Comparison of ENCODE assay signal across 8 cellular contexts in the genomic region with DNA sequence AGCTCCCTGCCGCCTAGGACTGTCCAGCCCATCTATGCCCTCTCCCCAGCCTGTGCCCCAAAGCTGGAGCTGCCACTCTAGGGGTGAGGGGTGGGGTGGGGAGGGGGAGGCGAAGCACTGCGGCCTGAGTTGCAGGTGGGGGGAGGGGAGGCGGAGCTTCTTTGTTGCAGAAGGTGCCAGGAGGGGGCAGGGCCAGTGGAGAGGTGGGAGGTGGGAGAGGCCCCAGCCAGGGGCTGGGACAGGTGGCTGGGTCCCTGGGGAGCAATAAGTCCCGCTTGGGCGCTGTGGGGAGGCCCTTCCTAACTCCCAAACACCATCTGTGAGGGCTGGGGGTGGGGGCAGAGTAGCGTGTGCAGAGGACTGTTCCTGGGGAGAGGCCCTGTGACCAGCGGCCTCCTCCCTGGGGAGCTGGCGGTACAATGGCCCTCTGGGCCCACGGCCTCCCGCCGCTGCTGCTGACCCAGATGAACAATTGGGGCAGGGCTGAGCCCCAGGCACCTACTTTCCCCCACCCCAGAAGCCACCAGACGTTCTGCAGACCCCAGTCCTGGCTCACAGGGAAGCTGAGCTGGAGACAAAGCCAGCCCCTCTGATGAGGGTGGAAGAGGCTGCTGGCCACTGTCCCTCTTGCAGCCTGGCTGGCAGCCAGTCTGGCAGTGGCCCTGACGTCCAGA. TPM values are rescaled to one million over a fixed set of nuclear protein-coding genes. Genes with fewer than 3 reads are reported as not detected.
DNase-seq lines count a peak whose midpoint lies in the region; ATAC-seq and TF ChIP-seq lines count a peak whose summit lies in the region.

No MANE protein-coding gene starts in this region.

- ATAC-seq in naive B cell (ENCODE audit: low read depth in 2 of 2) = peak; percentile 66 to 70
- ATAC-seq in HG03139 (IDR thresholded peaks at IDR 0.05; ENCODE audit: unreplicated experiment) = no peak
- no peak for ATAC-seq in HG03442 (IDR thresholded peaks at IDR 0.05; ENCODE audit: unreplicated experiment)
- ATAC-seq in GM19324 (IDR thresholded peaks at IDR 0.05; ENCODE audit: low FRiP score, unreplicated experiment) = no peak

- peak overlapping the region in 4 of 6 donors; percentile 26 to 83 (median 59) for H3K27ac Mint-ChIP-seq in naive B cell

- no peaks in the 10 kb centered on the region for H3K36me3 Mint-ChIP-seq in naive B cell

- peak in 1 of 2 donors; percentile 13 for TF ChIP-seq POLR2A in adrenal gland (IDR thresholded peaks at IDR 0.05)

- no peaks in the 10 kb centered on the region for H3K9me3 ChIP-seq in adrenal gland (replicated peaks in 1 of 3)

- H3K4me1 ChIP-seq in adrenal gland (replicated peaks in 1 of 2) = peaks cover 25 to 45% of the 10 kb centered on the region in 2 donors

- intact Hi-C loops in adrenal gland (cut with DNase I) = no loop called here

- peaks cover 6 to 28% (median 28%) of the 10 kb centered on the region in 3 donors for H3K27me3 Mint-ChIP-seq in naive B cell

- 19 to 31% (median 25%) methylated on average over 3 to 14 of the region's 14 CpGs for WGBS in adrenal gland, 4 donors

- DNase-seq in GM20000 (ENCODE audit: low spot score) = peak; percentile 86
- DNase-seq in NCI-H1694 treated with DMSO at 0.1 percent for 48 hours (lab: John Stamatoyannopoulos, UW) = peak; percentile 94
- DNase-seq in adrenal gland = peak in 5 of 7 donors; percentile 52 to 71 (median 61)
- DNase-seq in naive B cell = peak; percentile 46
- DNase-seq in stimulated activated CD4-positive, alpha-beta T cell treated with anti-CD3 and anti-CD28 coated beads, Interleukin-1b, Interleukin-23, amount 100 ng/mL, for 48 hours = no peak

- no peaks in the 10 kb centered on the region for H3K9me3 Mint-ChIP-seq in naive B cell

- peaks cover 17% of the 10 kb centered on the region for H3K27me3 ChIP-seq in adrenal gland

- peak overlapping the region in 1 of 5 donors; percentile 54 for H3K27ac ChIP-seq in adrenal gland

- peak overlapping the region; percentile 44 to 86 (median 77) for H3K4me3 Mint-ChIP-seq in naive B cell

- H3K4me3 ChIP-seq in adrenal gland = no peak overlapping the region

- H3K36me3 ChIP-seq in adrenal gland (replicated peaks in 1 of 2) = no peaks in the 10 kb centered on the region

- TF ChIP-seq CTCF in GM20000 (IDR thresholded peaks at IDR 0.05; ENCODE audit: extremely low read depth, missing control alignments) = no peak
- no peak for TF ChIP-seq CTCF in adrenal gland (IDR thresholded peaks at IDR 0.05)

- H3K4me1 Mint-ChIP-seq in naive B cell = peaks cover 26 to 39% (median 26%) of the 10 kb centered on the region in 3 donors

RNA-seq across cellular contexts. Expression of gene NTN3, which starts 2.2 kb away (rescaled TPM):
- 1 to 10 TPM in 2 of 8 donors, under 1 TPM in 5, not detected in 1; 0.16 to 1.5 (median 0.32) TPM for total RNA-seq in adrenal gland
- polyA plus RNA-seq in adrenal gland (under 1 TPM in 1 of 3 donors, not detected in 2; 0.88 TPM), naive B cell (ENCODE audit: low read depth in 6 of 6) (not detected)

RNA-seq across cellular contexts. Expression of gene TBC1D24, which starts 6.1 kb away (rescaled TPM):
- total RNA-seq in adrenal gland = 10 to 100 TPM; 12.7 to 18.5 (median 14.7) TPM
- 10 to 100 TPM in 1 of 3 donors, 1 to 10 TPM in 2; 3.9 to 13.8 (median 4.7) TPM for polyA plus RNA-seq in adrenal gland
- polyA plus RNA-seq in naive B cell (ENCODE audit: low read depth in 6 of 6) = 1 to 10 TPM in 4 of 6 donors, under 1 TPM in 2; 0.22 to 3.3 (median 2.5) TPM

RNA-seq across cellular contexts. Expression of gene TEDC2, which starts 9.0 kb away (rescaled TPM):
- total RNA-seq in adrenal gland = 1 to 10 TPM in 6 of 8 donors, under 1 TPM in 2; 0.53 to 8.2 (median 1.6) TPM
- polyA plus RNA-seq in adrenal gland = 1 to 10 TPM in 1 of 3 donors, under 1 TPM in 2; 0.33 to 2.5 (median 0.98) TPM
- polyA plus RNA-seq in naive B cell (ENCODE audit: low read depth in 6 of 6) = 1 to 10 TPM in 1 of 6 donors, under 1 TPM in 3, not detected in 2; 0.16 to 1.7 (median 0.58) TPM

RNA-seq across cellular contexts. Expression of gene CCNF, which starts 39.6 kb away (rescaled TPM):
- total RNA-seq in adrenal gland = 1 to 10 TPM; 1.6 to 3.4 (median 2.4) TPM
- polyA plus RNA-seq in adrenal gland = 1 to 10 TPM in 1 of 3 donors, under 1 TPM in 2; 0.71 to 2.2 (median 0.84) TPM
- polyA plus RNA-seq in naive B cell (ENCODE audit: low read depth in 6 of 6) = 1 to 10 TPM in 5 of 6 donors, not detected in 1; 1.8 to 5.0 (median 2.8) TPM

RNA-seq across cellular contexts. Expression of gene ATP6V0C, which starts 44.9 kb away (rescaled TPM):
- total RNA-seq in adrenal gland = 100 to 1,000 TPM in 4 of 8 donors, 10 to 100 TPM in 4; 46.9 to 318 (median 169) TPM
- polyA plus RNA-seq in adrenal gland (100 to 1,000 TPM in 2 of 3 donors, 10 to 100 TPM in 1; 64.4 to 236 (median 172) TPM), naive B cell (ENCODE audit: low read depth in 6 of 6) (100 to 1,000 TPM in 3 of 6 donors, 10 to 100 TPM in 3; 75.4 to 114 (median 98.1) TPM)

Comparison
In these comparisons a context has a peak if more than half of its experiments do, and no peak if none do; other contexts are left out.
1. ATAC-seq: peak in naive B cell (2 of 2); none in HG03139 (single experiment), HG03442 (single experiment) and GM19324 (single experiment).